ENCODE assay signal across 22 cellular contexts in genomic region chr5:35832757-35833156, GRCh38. TPM values are rescaled to one million over a fixed set of nuclear protein-coding genes. Genes with fewer than 3 reads are reported as not detected.
DNase-seq lines count a peak whose midpoint lies in the region; ATAC-seq, FAIRE-seq and TF ChIP-seq lines count a peak whose summit lies in the region.
"Had no signal": no experiment of that assay in that cellular context is flagged by ENCODE, and none has a peak within 500 bp of the region (broad histone marks: within the 10 kb centered on the region; RNA-seq: fewer than 3 reads in every experiment).

No MANE protein-coding gene starts in this region.

- H3K9ac ChIP-seq in astrocyte (ENCODE audit: low read length), result no peak overlapping the region

- no peaks in the 10 kb centered on the region for H4K20me1 ChIP-seq in astrocyte (ENCODE audit: insufficient read depth, low read length)

- no peaks in the 10 kb centered on the region for H3K9me3 ChIP-seq in astrocyte (ENCODE audit: insufficient read depth, low read depth, low read length)
- H3K9me3 ChIP-seq: body of pancreas, HAP-1, psoas muscle, thoracic aorta, vagina had no signal

- peak overlapping the region; percentile 99 for H3K27ac Mint-ChIP-seq in activated naive CD4-positive, alpha-beta T cell treated with anti-CD3 and anti-CD28 coated beads, Interleukin-2, amount 50 U/mL, for 24 hours
- H3K27ac Mint-ChIP-seq in T-helper 2 cell treated with Interferon-gamma antibody and Interleukin-4, amounts not matched to agents 5 μg/mL and 100 μg/mL, for 36 hours, result peak overlapping the region; percentile 72
- H3K27ac Mint-ChIP-seq in astrocyte (ENCODE audit: unreplicated experiment), result no peak overlapping the region
- H3K27ac Mint-ChIP-seq: endodermal cell; stimulated activated memory B cell treated with anti-CD40 and anti-IgM and Interleukin-4, amounts not matched to agents 10 μg/mL and 1 μg/mL and 100 μg/mL, for 72 hours; WTC11 had no signal

- peak overlapping the region; percentile 82 for H3K4me3 Mint-ChIP-seq in activated naive CD4-positive, alpha-beta T cell treated with anti-CD3 and anti-CD28 coated beads, Interleukin-2, amount 50 U/mL, for 24 hours
- H3K4me3 Mint-ChIP-seq in T-helper 2 cell treated with Interferon-gamma antibody and Interleukin-4, amounts not matched to agents 5 μg/mL and 100 μg/mL, for 36 hours, result peak overlapping the region; percentile 2
- no peak overlapping the region for H3K4me3 Mint-ChIP-seq in astrocyte (ENCODE audit: unreplicated experiment)
- H3K4me3 Mint-ChIP-seq: endodermal cell; IgD-negative memory B cell; stimulated activated memory B cell treated with anti-CD40 and anti-IgM and Interleukin-4, amounts not matched to agents 10 μg/mL and 1 μg/mL and 100 μg/mL, for 72 hours; WTC11 had no signal

- no peak overlapping the region for H3K4me3 ChIP-seq in astrocyte (ENCODE audit: insufficient read depth, low read depth, low read length)
- H3K4me3 ChIP-seq: body of pancreas, HAP-1, lung, psoas muscle, thoracic aorta, vagina had no signal

- DNase-seq in activated naive CD4-positive, alpha-beta T cell (lab: John Stamatoyannopoulos, UW), result no peak
- no peak for DNase-seq in T-helper 2 cell treated with Interferon-gamma antibody and Interleukin-4, amounts not matched to agents 5 μg/mL and 100 μg/mL, for 36 hours (ENCODE audit: low spot score)
- DNase-seq in astrocyte (ENCODE audit: low read depth) (no peak), NCI-H1092 (lab: John Stamatoyannopoulos, UW) (no peak)
- DNase-seq: body of pancreas, DMS53, endodermal cell, GDM1, MM.1S, NCI-H146, NCI-H526, psoas muscle had no signal

- H3K27me3 ChIP-seq in astrocyte (ENCODE audit: insufficient read depth, low read length), result no peaks in the 10 kb centered on the region
- H3K27me3 ChIP-seq: body of pancreas, vagina had no signal

- H3K79me2 ChIP-seq in astrocyte (ENCODE audit: insufficient read depth, low read length), result no peaks in the 10 kb centered on the region

- no peak overlapping the region for H3K4me2 ChIP-seq in astrocyte (ENCODE audit: low read length)

- peak; percentile 17 for FAIRE-seq in astrocyte (lab: Jason Lieb, UNC)

- H3K27ac ChIP-seq in astrocyte (ENCODE audit: low read depth, low read length), result no peak overlapping the region
- H3K27ac ChIP-seq: body of pancreas, psoas muscle, thoracic aorta, vagina had no signal

- no peak overlapping the region for H2AFZ ChIP-seq in astrocyte (ENCODE audit: low read depth, low read length)

- no peak for ATAC-seq in GM18519 (IDR thresholded peaks at IDR 0.05; ENCODE audit: low FRiP score, unreplicated experiment)
- ATAC-seq in HG02623 (IDR thresholded peaks at IDR 0.05; ENCODE audit: unreplicated experiment), result no peak
- ATAC-seq: body of pancreas; psoas muscle; stimulated activated memory B cell treated with anti-CD40 and anti-IgM and Interleukin-4, amounts not matched to agents 10 μg/mL and 1 μg/mL and 100 μg/mL, for 72 hours; WTC11 had no signal

- no peaks in the 10 kb centered on the region for H3K4me1 ChIP-seq in astrocyte (ENCODE audit: insufficient read depth, low read length)
- H3K4me1 ChIP-seq: body of pancreas, HAP-1, psoas muscle, vagina had no signal

- H3K9me3 Mint-ChIP-seq in activated naive CD4-positive, alpha-beta T cell treated with anti-CD3 and anti-CD28 coated beads, Interleukin-2, amount 50 U/mL, for 24 hours, result no peaks in the 10 kb centered on the region
- no peaks in the 10 kb centered on the region for H3K9me3 Mint-ChIP-seq in T-helper 2 cell treated with Interferon-gamma antibody and Interleukin-4, amounts not matched to agents 5 μg/mL and 100 μg/mL, for 36 hours
- peaks cover 2% of the 10 kb centered on the region for H3K9me3 Mint-ChIP-seq in astrocyte (ENCODE audit: unreplicated experiment)
- H3K9me3 Mint-ChIP-seq: endodermal cell; stimulated activated memory B cell treated with anti-CD40 and anti-IgM and Interleukin-4, amounts not matched to agents 10 μg/mL and 1 μg/mL and 100 μg/mL, for 72 hours; WTC11 had no signal

- H3K4me1 Mint-ChIP-seq in activated naive CD4-positive, alpha-beta T cell treated with anti-CD3 and anti-CD28 coated beads, Interleukin-2, amount 50 U/mL, for 24 hours, result peaks cover 92% of the 10 kb centered on the region
- peaks cover 78% of the 10 kb centered on the region for H3K4me1 Mint-ChIP-seq in T-helper 2 cell treated with Interferon-gamma antibody and Interleukin-4, amounts not matched to agents 5 μg/mL and 100 μg/mL, for 36 hours (ENCODE audit: low read depth)
- peaks cover 14% of the 10 kb centered on the region for H3K4me1 Mint-ChIP-seq in astrocyte (ENCODE audit: low read depth, unreplicated experiment)
- H3K4me1 Mint-ChIP-seq: IgD-negative memory B cell; stimulated activated memory B cell treated with anti-CD40 and anti-IgM and Interleukin-4, amounts not matched to agents 10 μg/mL and 1 μg/mL and 100 μg/mL, for 72 hours; WTC11 had no signal

- H3K36me3 Mint-ChIP-seq in activated naive CD4-positive, alpha-beta T cell treated with anti-CD3 and anti-CD28 coated beads, Interleukin-2, amount 50 U/mL, for 24 hours, result peaks cover 3% of the 10 kb centered on the region
- peaks cover 9% of the 10 kb centered on the region for H3K36me3 Mint-ChIP-seq in T-helper 2 cell treated with Interferon-gamma antibody and Interleukin-4, amounts not matched to agents 5 μg/mL and 100 μg/mL, for 36 hours (ENCODE audit: low read depth)
- H3K36me3 Mint-ChIP-seq in astrocyte (ENCODE audit: low read depth, unreplicated experiment), result no peaks in the 10 kb centered on the region
- H3K36me3 Mint-ChIP-seq: IgD-negative memory B cell; stimulated activated memory B cell treated with anti-CD40 and anti-IgM and Interleukin-4, amounts not matched to agents 10 μg/mL and 1 μg/mL and 100 μg/mL, for 72 hours; WTC11 had no signal

- no peak for TF ChIP-seq CTCF in astrocyte (IDR thresholded peaks at IDR 0.05; ENCODE audit: insufficient read depth, low read depth, low read length)

- H3K36me3 ChIP-seq in astrocyte (ENCODE audit: insufficient read depth, low read length), result no peaks in the 10 kb centered on the region
- H3K36me3 ChIP-seq: HAP-1, thoracic aorta, vagina had no signal

- H3K27me3 Mint-ChIP-seq in activated naive CD4-positive, alpha-beta T cell treated with anti-CD3 and anti-CD28 coated beads, Interleukin-2, amount 50 U/mL, for 24 hours, result no peaks in the 10 kb centered on the region
- peaks cover 2% of the 10 kb centered on the region for H3K27me3 Mint-ChIP-seq in T-helper 2 cell treated with Interferon-gamma antibody and Interleukin-4, amounts not matched to agents 5 μg/mL and 100 μg/mL, for 36 hours (ENCODE audit: low read depth)
- peaks cover 4% of the 10 kb centered on the region for H3K27me3 Mint-ChIP-seq in astrocyte (ENCODE audit: low read depth, unreplicated experiment)
- H3K27me3 Mint-ChIP-seq: IgD-negative memory B cell; stimulated activated memory B cell treated with anti-CD40 and anti-IgM and Interleukin-4, amounts not matched to agents 10 μg/mL and 1 μg/mL and 100 μg/mL, for 72 hours had no signal

RNA-seq across cellular contexts. Expression of gene IL7R, which starts 23.9 kb away (rescaled TPM):
- total RNA-seq in astrocyte, result 5.6 and 10.8 TPM in 2 replicates
